Comparison of ENCODE assay signal across 8 cellular contexts in genomic region chr2:12507295-12507694, GRCh38.
A peak's percentile ranks its signal among the peaks of the same experiment; 100 is the strongest.
DNase-seq lines count a peak whose midpoint lies in the region; FAIRE-seq and TF ChIP-seq lines count a peak whose summit lies in the region.

No MANE protein-coding gene starts in this region.

- H3K4me1 ChIP-seq in MM.1S (ENCODE audit: low read length) (peaks cover 16% of the 10 kb centered on the region), keratinocyte (ENCODE audit: control insufficient read depth, extremely low read depth, insufficient read depth, low read length) (peaks cover 25% of the 10 kb centered on the region)

- no peaks in the 10 kb centered on the region for H3K9me2 ChIP-seq in MM.1S (replicated peaks; ENCODE audit: insufficient read depth, low read length)

- H3K4me3 ChIP-seq in MM.1S (ENCODE audit: low read length) = no peak overlapping the region
- no peak overlapping the region for H3K4me3 ChIP-seq in keratinocyte (ENCODE audit: control insufficient read depth in 2 of 3, extremely low read depth in 1 of 3, insufficient read depth in 2 of 3, low read depth in 1 of 3, low read length in 3 of 3)
- H3K4me3 ChIP-seq in H7 (ENCODE audit: insufficient read depth, low read depth, low read length) = no peak overlapping the region

- no peaks in the 10 kb centered on the region for H3K9me1 ChIP-seq in keratinocyte (ENCODE audit: control insufficient read depth, extremely low read depth, insufficient read depth, low read length)

- H3K36me3 ChIP-seq in MM.1S (replicated peaks; ENCODE audit: insufficient read depth, low read length) = no peaks in the 10 kb centered on the region
- H3K36me3 ChIP-seq in keratinocyte (ENCODE audit: control insufficient read depth in 2 of 2, extremely low read depth in 1 of 2, insufficient read depth in 2 of 2, low read length in 2 of 2) = no peaks in the 10 kb centered on the region
- H3K36me3 ChIP-seq in H7 (replicated peaks; ENCODE audit: control insufficient read depth, insufficient read depth, low read length) = no peaks in the 10 kb centered on the region

- TF ChIP-seq CTCF in MM.1S (IDR thresholded peaks at IDR 0.05; ENCODE audit: low read length) (no peak), keratinocyte (optimal IDR thresholded peaks at IDR 0.05 in 1 of 3, IDR thresholded peaks at IDR 0.05 in 1 of 3, conservative IDR thresholded peaks at IDR 0.05 in 1 of 3; ENCODE audit: extremely low read depth in 1 of 3, insufficient read depth in 2 of 3, low read length in 3 of 3) (no peak)

- 0 out of 2 replicates have a peak, but pooled peaks cover 5% of the 10 kb centered on the region for H3F3A ChIP-seq in MM.1S (ENCODE audit: insufficient read depth, low read length)

- POLR2A ChIA-PET in HEK293T (lab: Yijun Ruan, JAX) = no interaction called here

- CTCF ChIA-PET in HEK293T (lab: Yijun Ruan, JAX) = no interaction called here

- H3K9ac ChIP-seq in MM.1S (ENCODE audit: low read length) = no peak overlapping the region
- H3K9ac ChIP-seq in keratinocyte (ENCODE audit: control insufficient read depth, extremely low read depth, insufficient read depth, low read length) = no peak overlapping the region

- H3K79me2 ChIP-seq in MM.1S (ENCODE audit: low read length) = no peaks in the 10 kb centered on the region
- H3K79me2 ChIP-seq in keratinocyte (ENCODE audit: control insufficient read depth, insufficient read depth, low read length) = no peaks in the 10 kb centered on the region

- H4K20me1 ChIP-seq in MM.1S (ENCODE audit: insufficient read depth, low read length) (no peaks in the 10 kb centered on the region), keratinocyte (ENCODE audit: control insufficient read depth, extremely low read depth, insufficient read depth, low read length) (no peaks in the 10 kb centered on the region)

- H2AFZ ChIP-seq in MM.1S (ENCODE audit: low read length) = no peak overlapping the region
- no peak overlapping the region for H2AFZ ChIP-seq in keratinocyte (ENCODE audit: control insufficient read depth, low read length)

- dilution Hi-C loops in keratinocyte (cut with MboI; ENCODE audit: extremely low pct_ligation_motif_present, low sequenced_read_pairs) = no loop called here

- H3K27ac ChIP-seq in MM.1S (ENCODE audit: low read length) (no peak overlapping the region), keratinocyte (ENCODE audit: control insufficient read depth, insufficient read depth, low read length) (no peak overlapping the region)

- H3K4me2 ChIP-seq in MM.1S (ENCODE audit: low read depth, low read length) (no peak overlapping the region), keratinocyte (ENCODE audit: control insufficient read depth, extremely low read depth, insufficient read depth, low read depth, low read length) (no peak overlapping the region)

- DNase-seq in EH (ENCODE audit: low read depth) (peak; percentile 98), HCEC 1CT (peak; percentile 74), MM.1S (peak; percentile 84), keratinocyte (ENCODE audit: low read depth, low spot score) (peak; percentile 92), D341Med (ENCODE audit: low spot score) (no peak), H7 (no peak), HEK293T (ENCODE audit: extremely low spot score) (no peak)
- peak; percentile 54 for DNase-seq in activated CD8-positive, alpha-beta memory T cell treated with anti-CD3 and anti-CD28 coated beads, Interleukin-2, amount 50 U/mL, for 24 hours (ENCODE audit: extremely low read depth)

- peak; percentile 93 for FAIRE-seq in keratinocyte (lab: Jason Lieb, UNC)

- H3K27me3 ChIP-seq in MM.1S (replicated peaks; ENCODE audit: insufficient read depth, low read length) = no peaks in the 10 kb centered on the region
- H3K27me3 ChIP-seq in keratinocyte (ENCODE audit: control insufficient read depth, extremely low read depth, insufficient read depth, low read length) = peaks cover 5% of the 10 kb centered on the region
- H3K27me3 ChIP-seq in H7 (ENCODE audit: control insufficient read depth, insufficient read depth, low read length) = no peaks in the 10 kb centered on the region

- H3K9me3 ChIP-seq in MM.1S (replicated peaks; ENCODE audit: insufficient read depth, low read length) (no peaks in the 10 kb centered on the region), keratinocyte (ENCODE audit: control insufficient read depth, low read depth, low read length) (no peaks in the 10 kb centered on the region)

TF ChIP-seq in HEK293T, 16 proteins besides CTCF, POLR2A, EP300 and RAD21:
- TF ChIP-seq HDGF (IDR thresholded peaks at IDR 0.05; ENCODE audit: borderline replicate concordance) (no peak), CTBP1 (IDR thresholded peaks at IDR 0.05; ENCODE audit: borderline replicate concordance) (no peak)

Comparison
In these comparisons a context has a peak if more than half of its experiments do, and no peak if none do; other contexts are left out.
1. DNase-seq: peak in EH (single experiment), HCEC 1CT (single experiment), MM.1S (single experiment), activated CD8-positive, alpha-beta memory T cell treated with anti-CD3 and anti-CD28 coated beads, Interleukin-2, amount 50 U/mL, for 24 hours (single experiment) and keratinocyte (single experiment); none in D341Med (single experiment), H7 (single experiment) and HEK293T (single experiment).